ENCODE assay signal across 10 cellular contexts in the genomic region with DNA sequence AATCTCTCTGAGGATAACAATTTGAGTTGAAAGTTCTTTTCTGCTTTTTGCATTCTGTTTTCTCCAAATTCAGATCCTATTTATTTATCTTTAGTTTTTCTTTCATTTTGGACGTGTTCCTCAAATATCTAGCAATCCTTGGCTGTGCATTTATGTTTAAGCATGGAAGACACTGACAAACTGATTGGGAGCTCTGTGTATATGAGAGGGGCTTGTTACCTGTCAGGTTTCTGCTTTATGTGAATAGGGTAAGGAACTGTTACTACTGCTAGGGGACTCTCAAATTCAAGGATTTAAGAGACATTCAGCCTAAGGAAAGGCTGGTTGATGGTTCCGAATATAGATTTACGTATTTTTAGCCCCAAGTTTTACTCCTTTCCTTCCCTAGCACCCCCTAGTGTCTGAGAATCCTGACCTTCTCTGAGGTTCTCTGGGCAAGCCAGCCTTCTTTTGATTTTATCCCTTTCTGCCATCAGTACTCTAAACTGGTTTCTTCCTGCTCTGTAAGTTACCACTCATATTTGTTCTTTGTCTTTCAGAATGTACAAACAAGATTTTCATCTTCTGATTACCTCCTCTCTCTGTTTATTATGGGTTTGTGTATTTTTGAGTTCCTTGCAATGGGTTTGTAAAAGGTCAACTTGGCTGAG. TPM values are rescaled to one million over a fixed set of nuclear protein-coding genes. Genes with fewer than 3 reads are reported as not detected.
DNase-seq lines count a peak whose midpoint lies in the region; FAIRE-seq and TF ChIP-seq lines count a peak whose summit lies in the region.
"Had no signal": no experiment of that assay in that cellular context is flagged by ENCODE, and none has a peak within 500 bp of the region (broad histone marks: within the 10 kb centered on the region; RNA-seq: fewer than 3 reads in every experiment).

No MANE protein-coding gene starts in this region.

- H3K27me3 ChIP-seq in BJ (ENCODE audit: control insufficient read depth, insufficient read depth, low read length) (no peaks in the 10 kb centered on the region), adipocyte (replicated peaks; ENCODE audit: control insufficient read depth, insufficient read depth, low read length) (no peaks in the 10 kb centered on the region), mesendoderm (ENCODE audit: insufficient read depth, low read length, poor library complexity) (no peaks in the 10 kb centered on the region)

- H2BK15ac ChIP-seq in mesendoderm (replicated peaks; ENCODE audit: low read depth), result no peak overlapping the region

- no peak overlapping the region for H3K23ac ChIP-seq in mesendoderm (ENCODE audit: low read length)

- H3K79me2 ChIP-seq in mesendoderm (ENCODE audit: control insufficient read depth, insufficient read depth, low read length), result peaks cover 3% of the 10 kb centered on the region

- no peak overlapping the region for H3K18ac ChIP-seq in mesendoderm (ENCODE audit: low read length)

- no peak overlapping the region for H4K5ac ChIP-seq in mesendoderm (ENCODE audit: low read length)

- peaks cover 12% of the 10 kb centered on the region for H3K79me1 ChIP-seq in mesendoderm (ENCODE audit: low read length)

- no peak overlapping the region for H3K4me2 ChIP-seq in mesendoderm (ENCODE audit: low read length)

- no peak overlapping the region for H2BK5ac ChIP-seq in mesendoderm (ENCODE audit: low read length)

- peaks cover 7% of the 10 kb centered on the region for H3K9me3 ChIP-seq in adipocyte (ENCODE audit: control insufficient read depth, low read length)

- H3K56ac ChIP-seq in mesendoderm (ENCODE audit: low read length), result no peak overlapping the region

- no peak overlapping the region for H3K4ac ChIP-seq in mesendoderm (ENCODE audit: low read depth, low read length)

- H2AK5ac ChIP-seq in mesendoderm (ENCODE audit: low read length), result no peak overlapping the region

- no peak for DNase-seq in BJ (ENCODE audit: low read depth)
- no peak for DNase-seq in HTR-8/SVneo (ENCODE audit: insufficient read length, low spot score)
- peak; percentile 27 for DNase-seq in adipocyte (ENCODE audit: low read depth)
- DNase-seq in mesendoderm, result peak; percentile 40
- no peak for DNase-seq in DMS53 (lab: John Stamatoyannopoulos, UW)
- DNase-seq in HK-2 (ENCODE audit: unreplicated experiment), result no peak
- DNase-seq in DMS79 treated with DMSO at 0.1 percent for 48 hours (lab: John Stamatoyannopoulos, UW), result no peak
- no peak for DNase-seq in NCI-H128 (lab: John Stamatoyannopoulos, UW; ENCODE audit: unreplicated experiment)
- DNase-seq: NCI-H1092 had no signal

- CTCF ChIA-PET in BJ (lab: Yijun Ruan, JAX), result interaction anchor here (0.6 to 2.2 kb wide), 4 partner anchors 11 to 185 kb away, joined by 3 to 7 read pairs (median 5); no protein-coding TSS in a partner anchor

- H3K4me1 ChIP-seq in adipocyte (ENCODE audit: control insufficient read depth, insufficient read depth, low read length), result peaks cover 41% of the 10 kb centered on the region
- peaks cover 8% of the 10 kb centered on the region for H3K4me1 ChIP-seq in mesendoderm (ENCODE audit: control insufficient read depth, low read depth, low read length)

- H3K4me3 ChIP-seq in BJ (ENCODE audit: low read depth, low read length), result no peak overlapping the region
- peak overlapping the region; percentile 58 for H3K4me3 ChIP-seq in adipocyte (ENCODE audit: low read length)
- H3K4me3 ChIP-seq in mesendoderm (ENCODE audit: low read length), result no peak overlapping the region

- peak overlapping the region; percentile 40 for H3K9ac ChIP-seq in adipocyte (ENCODE audit: low read length)
- H3K9ac ChIP-seq in mesendoderm (ENCODE audit: low read length), result no peak overlapping the region

- H3K36me3 ChIP-seq in BJ (ENCODE audit: control insufficient read depth, insufficient read depth, low read length) (no peaks in the 10 kb centered on the region; the same call in 1 of the 2 replicates), adipocyte (ENCODE audit: control insufficient read depth, insufficient read depth, low read length, severe bottlenecking) (peaks cover 16% of the 10 kb centered on the region), mesendoderm (ENCODE audit: control insufficient read depth, insufficient read depth, low read length) (no peaks in the 10 kb centered on the region)

- POLR2A ChIA-PET in BJ (lab: Charles Lee), result interaction anchor here (0.6 kb wide), 1 partner anchor 262 kb away, joined by 3 read pairs; no protein-coding TSS in a partner anchor

- no CpG with 5 or more reads among the region's 3 CpGs for WGBS in mesendoderm (ENCODE audit: extremely low coverage, insufficient coverage, low lambda C conversion rate)

- peak overlapping the region; percentile 82 for H4K8ac ChIP-seq in mesendoderm (ENCODE audit: low read depth, low read length)

- FAIRE-seq in HTR-8/SVneo (lab: Jason Lieb, UNC), result peak; percentile 31
- FAIRE-seq: islet of Langerhans had no signal

- TF ChIP-seq CTCF in BJ (IDR thresholded peaks at IDR 0.05; ENCODE audit: insufficient read depth, low read depth, low read length), result peak; percentile 44

- no peak overlapping the region for H2BK120ac ChIP-seq in mesendoderm (ENCODE audit: low read depth, low read length)

- no peak overlapping the region for H3K27ac ChIP-seq in mesendoderm (ENCODE audit: low read depth, low read length)

RNA-seq across cellular contexts. Expression of gene YLPM1, which starts 30.5 kb away (rescaled TPM):
- 5.5 and 7.2 TPM in 2 replicates for polyA plus RNA-seq in BJ (2011; rRNA removed)
- 10.3 and 25.1 TPM in 2 replicates for polyA minus RNA-seq in BJ (2011; rRNA and poly(A)+ RNA removed)
- 34.1 TPM for polyA plus RNA-seq in mesendoderm (2013, experiment 1 of 2)
- polyA plus RNA-seq in mesendoderm (2013, experiment 2 of 2), result 33.1 TPM

Comparison
In these comparisons a context has a peak if more than half of its experiments do, and no peak if none do; other contexts are left out.
1. DNase-seq: peak in adipocyte (single experiment) and mesendoderm (single experiment); none in BJ (single experiment), HTR-8/SVneo (single experiment), DMS53 (single experiment), HK-2 (single experiment), DMS79 treated with DMSO at 0.1 percent for 48 hours (single experiment) and NCI-H128 (single experiment).